Comparison of ENCODE assay signal across 9 cellular contexts in the genomic region with DNA sequence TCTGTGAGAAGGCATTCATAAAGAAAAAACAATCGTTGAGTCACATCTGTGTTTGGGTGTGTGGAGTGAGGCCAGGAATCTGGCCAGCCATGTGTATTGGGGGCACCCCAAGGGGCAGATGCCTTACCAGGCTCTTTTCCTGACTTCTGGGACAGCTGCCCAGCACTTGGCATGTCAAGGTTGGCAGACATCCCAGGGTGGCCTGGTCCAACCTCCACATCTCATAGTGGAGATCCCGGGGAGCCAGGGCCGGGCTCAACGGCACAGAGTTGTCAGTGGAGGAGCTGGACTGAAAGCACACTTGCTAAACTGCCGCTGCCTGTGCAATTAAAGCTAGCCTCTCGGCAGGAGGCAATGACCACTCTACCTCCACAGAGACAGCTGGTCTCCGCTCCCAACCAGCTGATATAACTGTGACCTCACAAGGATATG.
DNase-seq lines count a peak whose midpoint lies in the region; ATAC-seq, FAIRE-seq and TF ChIP-seq lines count a peak whose summit lies in the region.
"Had no signal": no experiment of that assay in that cellular context is flagged by ENCODE, and none has a peak within 500 bp of the region (broad histone marks: within the 10 kb centered on the region; RNA-seq: fewer than 3 reads in every experiment).

No MANE protein-coding gene starts in this region.

- no peaks in the 10 kb centered on the region for H3K27me3 Mint-ChIP-seq in MCF 10A (ENCODE audit: insufficient read depth, unreplicated experiment)
- H3K27me3 Mint-ChIP-seq in CD4-positive, alpha-beta T cell: no peaks in the 10 kb centered on the region
- H3K27me3 Mint-ChIP-seq in activated T-helper 1 cell treated with anti-CD3 and anti-CD28 coated beads, Interleukin-12 subunit alpha, Interleukin-12 subunit beta, Interleukin-2, Interleukin-4 antibody, amounts not matched to agents 30 ng/mL and 10 ng/mL and 1 ng/mL, durations not matched to agents 14 hours and 24 hours and 36 hours (ENCODE audit: insufficient read depth): peaks cover 8% of the 10 kb centered on the region

- no peaks in the 10 kb centered on the region for H3K27me3 ChIP-seq in testis
- no peaks in the 10 kb centered on the region for H3K27me3 ChIP-seq in CD4-positive, alpha-beta T cell (ENCODE audit: control insufficient read depth, insufficient read depth, low read length)

- no peak overlapping the region for H3K4me3 ChIP-seq in testis

- intact Hi-C loops in MCF 10A (cut with micrococcal nuclease): loop anchor here (1.0 kb wide), 2 partner anchors 76 to 260 kb away; no protein-coding TSS in a partner anchor
- intact Hi-C loops in testis (cut with DNase I; ENCODE audit: low total_unique reads): no loop called here
- intact Hi-C loops in CD4-positive, alpha-beta T cell (cut with DNase I, micrococcal nuclease): no loop called here
- intact Hi-C loops in activated T-helper 1 cell treated with anti-CD3 and anti-CD28 coated beads, Interleukin-12 subunit alpha, Interleukin-12 subunit beta, Interleukin-2, Interleukin-4 antibody, amounts not matched to agents 30 ng/mL and 10 ng/mL and 1 ng/mL, durations not matched to agents 14 hours and 24 hours and 36 hours (cut with micrococcal nuclease): no loop called here

- BruUV-seq in MCF 10A (replicated peaks; lab: Mats Ljungman, UMichigan): no TSS peak

- H3K9me3 ChIP-seq in testis: no peaks in the 10 kb centered on the region
- no peaks in the 10 kb centered on the region for H3K9me3 ChIP-seq in CD4-positive, alpha-beta T cell (ENCODE audit: control insufficient read depth, low read length)

- H3K27ac ChIP-seq in testis: no peak overlapping the region
- H3K27ac ChIP-seq in CD4-positive, alpha-beta T cell (ENCODE audit: low read depth, low read length): no peak overlapping the region

- no peaks in the 10 kb centered on the region for H3K4me1 ChIP-seq in testis

- POLR2A ChIA-PET in MCF 10A (lab: Yijun Ruan, JAX): interaction anchor here (1.0 to 2.9 kb wide), 3 partner anchors 14 to 75 kb away, joined by 3 to 15 read pairs (median 6); partner anchors contain the start of gene MGAT4A
- POLR2A ChIA-PET in CD4-positive, alpha-beta T cell (lab: Charles Lee): interaction anchor here (1.0 to 1.9 kb wide), 3 partner anchors 16 to 76 kb away, joined by 3 to 6 read pairs (median 5); partner anchors contain the start of gene MGAT4A

- no peaks in the 10 kb centered on the region for H3K36me3 ChIP-seq in testis (ENCODE audit: low read depth, missing control alignments)

- no peaks in the 10 kb centered on the region for H3K9me3 Mint-ChIP-seq in MCF 10A (ENCODE audit: unreplicated experiment)
- no peaks in the 10 kb centered on the region for H3K9me3 Mint-ChIP-seq in CD4-positive, alpha-beta T cell
- H3K9me3 Mint-ChIP-seq in activated T-helper 1 cell treated with anti-CD3 and anti-CD28 coated beads, Interleukin-12 subunit alpha, Interleukin-12 subunit beta, Interleukin-2, Interleukin-4 antibody, amounts not matched to agents 30 ng/mL and 10 ng/mL and 1 ng/mL, durations not matched to agents 14 hours and 24 hours and 36 hours: no peaks in the 10 kb centered on the region

- peak overlapping the region; percentile 40 for H3K4me3 Mint-ChIP-seq in MCF 10A (ENCODE audit: unreplicated experiment)
- no peak overlapping the region for H3K4me3 Mint-ChIP-seq in CD4-positive, alpha-beta T cell
- no peak overlapping the region for H3K4me3 Mint-ChIP-seq in activated T-helper 1 cell treated with anti-CD3 and anti-CD28 coated beads, Interleukin-12 subunit alpha, Interleukin-12 subunit beta, Interleukin-2, Interleukin-4 antibody, amounts not matched to agents 30 ng/mL and 10 ng/mL and 1 ng/mL, durations not matched to agents 14 hours and 24 hours and 36 hours

- DNase-seq in NCI-H1105 treated with DMSO at 0.1 percent for 48 hours (lab: John Stamatoyannopoulos, UW) (peak; percentile 70), MCF 10A (ENCODE audit: unreplicated experiment) (peak; percentile 99), testis (peak; percentile 78)
- no peak for DNase-seq in CD4-positive, alpha-beta T cell
- DNase-seq in activated T-helper 1 cell treated with anti-CD3 and anti-CD28 coated beads, Interleukin-12 subunit alpha, Interleukin-12 subunit beta, Interleukin-2, Interleukin-4 antibody, amounts not matched to agents 30 ng/mL and 10 ng/mL and 1 ng/mL, durations not matched to agents 14 hours and 24 hours and 36 hours (ENCODE audit: low spot score): no peak

- H3K27ac Mint-ChIP-seq in MCF 10A (ENCODE audit: low read depth, unreplicated experiment): peak overlapping the region; percentile 22
- H3K27ac Mint-ChIP-seq in CD4-positive, alpha-beta T cell: no peak overlapping the region
- H3K27ac Mint-ChIP-seq in activated T-helper 1 cell treated with anti-CD3 and anti-CD28 coated beads, Interleukin-12 subunit alpha, Interleukin-12 subunit beta, Interleukin-2, Interleukin-4 antibody, amounts not matched to agents 30 ng/mL and 10 ng/mL and 1 ng/mL, durations not matched to agents 14 hours and 24 hours and 36 hours: no peak overlapping the region

- TF ChIP-seq CTCF in MCF 10A (IDR thresholded peaks at IDR 0.05; ENCODE audit: unreplicated experiment): no peak
- TF ChIP-seq CTCF in testis (IDR thresholded peaks at IDR 0.05): no peak
- no peak for TF ChIP-seq CTCF in CD4-positive, alpha-beta T cell (IDR thresholded peaks at IDR 0.05)

- FAIRE-seq in islet of Langerhans (lab: Jason Lieb, UNC): peak; percentile 97
- FAIRE-seq: TTC549 had no signal

- CTCF ChIA-PET in MCF 10A (lab: Yijun Ruan, JAX): interaction anchor here (0.5 to 1.3 kb wide), 3 partner anchors 21 to 260 kb away, joined by 3 to 5 read pairs (median 5); no protein-coding TSS in a partner anchor
- CTCF ChIA-PET in CD4-positive, alpha-beta T cell (lab: Charles Lee): interaction anchor here (1.2 to 1.8 kb wide), 2 partner anchors 35 to 150 kb away, joined by 3 to 8 read pairs; no protein-coding TSS in a partner anchor

- peaks cover 21% of the 10 kb centered on the region for H3K36me3 Mint-ChIP-seq in MCF 10A (ENCODE audit: insufficient read depth, unreplicated experiment)
- no peaks in the 10 kb centered on the region for H3K36me3 Mint-ChIP-seq in CD4-positive, alpha-beta T cell (ENCODE audit: low read depth)
- H3K36me3 Mint-ChIP-seq in activated T-helper 1 cell treated with anti-CD3 and anti-CD28 coated beads, Interleukin-12 subunit alpha, Interleukin-12 subunit beta, Interleukin-2, Interleukin-4 antibody, amounts not matched to agents 30 ng/mL and 10 ng/mL and 1 ng/mL, durations not matched to agents 14 hours and 24 hours and 36 hours (ENCODE audit: low read depth): no peaks in the 10 kb centered on the region

- no peak for ATAC-seq in CD4-positive, alpha-beta T cell (ENCODE audit: poor library complexity)
- ATAC-seq in HG03521 (IDR thresholded peaks at IDR 0.05; ENCODE audit: unreplicated experiment) (no peak), GM18517 (IDR thresholded peaks at IDR 0.05; ENCODE audit: unreplicated experiment) (no peak)

- 43 to 51% methylated on average over 6 to 7 of the region's 7 CpGs for WGBS in testis, 2 donors

- H3K4me1 Mint-ChIP-seq in MCF 10A (ENCODE audit: insufficient read depth, unreplicated experiment): peaks cover 35% of the 10 kb centered on the region
- peaks cover 15% of the 10 kb centered on the region for H3K4me1 Mint-ChIP-seq in CD4-positive, alpha-beta T cell (ENCODE audit: low read depth)
- peaks cover 14% of the 10 kb centered on the region for H3K4me1 Mint-ChIP-seq in activated T-helper 1 cell treated with anti-CD3 and anti-CD28 coated beads, Interleukin-12 subunit alpha, Interleukin-12 subunit beta, Interleukin-2, Interleukin-4 antibody, amounts not matched to agents 30 ng/mL and 10 ng/mL and 1 ng/mL, durations not matched to agents 14 hours and 24 hours and 36 hours (ENCODE audit: low read depth)

- no peak for TF ChIP-seq POLR2A in testis (IDR thresholded peaks at IDR 0.05)

Comparison
In these comparisons a context has a peak if more than half of its experiments do, and no peak if none do; other contexts are left out.
1. DNase-seq: peak in NCI-H1105 treated with DMSO at 0.1 percent for 48 hours (single experiment), MCF 10A (single experiment) and testis (single experiment); none in CD4-positive, alpha-beta T cell (0 of 10) and activated T-helper 1 cell treated with anti-CD3 and anti-CD28 coated beads, Interleukin-12 subunit alpha, Interleukin-12 subunit beta, Interleukin-2, Interleukin-4 antibody, amounts not matched to agents 30 ng/mL and 10 ng/mL and 1 ng/mL, durations not matched to agents 14 hours and 24 hours and 36 hours (single experiment).